ENCODE assay signal across 2 cellular contexts in genomic region chr16:27457605-27457900, GRCh38. TPM values are rescaled to one million over a fixed set of nuclear protein-coding genes. Genes with fewer than 3 reads are reported as not detected.
"Had no signal": no experiment of that assay in that cellular context is flagged by ENCODE, and none has a peak within 500 bp of the region (broad histone marks: within the 10 kb centered on the region; RNA-seq: fewer than 3 reads in every experiment).

No MANE protein-coding gene starts in this region.

RNA-seq across cellular contexts. Expression of gene IL21R, which starts 55.6 kb away (rescaled TPM):
- total RNA-seq: progenitor cell of endocrine pancreas had no signal
- polyA plus RNA-seq: hepatocyte had no signal
